In the genomic region with DNA sequence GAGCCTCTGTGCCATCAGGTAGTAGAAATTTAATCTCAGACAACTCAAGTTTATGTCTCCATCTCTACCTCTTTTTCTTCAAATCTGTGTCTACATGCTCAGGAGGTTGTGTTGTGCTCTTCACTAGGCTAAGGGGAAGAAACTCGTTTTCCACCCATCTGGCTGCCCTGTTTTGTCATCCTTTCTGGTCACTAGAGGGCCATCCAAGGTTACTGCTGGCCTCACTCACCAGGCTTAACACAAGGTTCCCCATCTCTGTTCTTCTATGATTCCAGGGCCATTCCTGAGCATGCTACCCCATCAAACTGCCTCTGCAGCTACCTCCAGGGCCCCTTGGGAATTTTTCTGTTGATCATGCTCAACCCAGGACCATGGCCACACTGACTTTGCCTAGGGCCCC, we compare ENCODE assay signal across 1 cellular context.
TF ChIP-seq lines count a peak whose summit lies in the region.

No MANE protein-coding gene starts in this region.

TF ChIP-seq in SK-N-SH treated with all-trans-retinoic acid at 6 μM for 48 hours, 23 proteins besides CTCF, POLR2A, EP300 and RAD21 (continued from another document):
- no peak for TF ChIP-seq POU6F1 (CRISPR knock-in tag; IDR thresholded peaks at IDR 0.05; ENCODE audit: borderline replicate concordance, low read depth)
- TF ChIP-seq CSDC2 (CRISPR knock-in tag; IDR thresholded peaks at IDR 0.05), result no peak
- no peak for TF ChIP-seq ESRRG (CRISPR knock-in tag; IDR thresholded peaks at IDR 0.05)
- TF ChIP-seq SNAI2 (CRISPR knock-in tag; IDR thresholded peaks at IDR 0.05), result no peak
- TF ChIP-seq RARB (CRISPR knock-in tag; IDR thresholded peaks at IDR 0.05), result no peak
- no peak for TF ChIP-seq ZNF8 (CRISPR knock-in tag; IDR thresholded peaks at IDR 0.05)
